9 cellular contexts compared by ENCODE assay signal in genomic region chr5:37838933-37839341, GRCh38. TPM values are rescaled to one million over a fixed set of nuclear protein-coding genes. Genes with fewer than 3 reads are reported as not detected.
DNase-seq lines count a peak whose midpoint lies in the region; ATAC-seq and TF ChIP-seq lines count a peak whose summit lies in the region.
"Had no signal": no experiment of that assay in that cellular context is flagged by ENCODE, and none has a peak within 500 bp of the region (broad histone marks: within the 10 kb centered on the region; RNA-seq: fewer than 3 reads in every experiment).

No MANE protein-coding gene starts in this region.

- H3K4me1 ChIP-seq in left ventricle myocardium inferior (peaks cover 55% of the 10 kb centered on the region), mammary epithelial cell (ENCODE audit: insufficient read depth, low read length) (peaks cover 39% of the 10 kb centered on the region), vagina (peaks cover 51% of the 10 kb centered on the region)

- CTCF ChIA-PET in mammary epithelial cell (lab: Charles Lee; ENCODE audit: low non-redundant PET) = interaction anchor here (0.5 to 0.6 kb wide), 2 partner anchors 102 to 421 kb away, joined by 3 read pairs; no protein-coding TSS in a partner anchor

- DNase-seq in left ventricle myocardium inferior = no peak
- DNase-seq in left ventricle myocardium superior = no peak
- DNase-seq in mammary epithelial cell = no peak
- DNase-seq in mesothelial cell of epicardium (ENCODE audit: low spot score in 2 of 2, unreplicated experiment in 2 of 2) = no peak
- DNase-seq in vagina (ENCODE audit: extremely low spot score in 2 of 2) = no peak
- DNase-seq in erythroblast (lab: John Stamatoyannopoulos, UW) = no peak
- DNase-seq in SKM-1 (lab: John Stamatoyannopoulos, UW; ENCODE audit: unreplicated experiment) = no peak
- DNase-seq: DND-41 had no signal

- no peaks in the 10 kb centered on the region for H3K9me3 ChIP-seq in left ventricle myocardium inferior (replicated peaks)
- no peaks in the 10 kb centered on the region for H3K9me3 ChIP-seq in mammary epithelial cell (replicated peaks; ENCODE audit: insufficient read depth, low read length)
- no peaks in the 10 kb centered on the region for H3K9me3 ChIP-seq in vagina

- WGBS in mammary epithelial cell (ENCODE audit: low coverage, missing lambda C conversion rate) = 42% methylated on average over 10 of the region's 21 CpGs

- H4K20me1 ChIP-seq in mammary epithelial cell (ENCODE audit: insufficient read depth, low read length) = no peaks in the 10 kb centered on the region

- no peak overlapping the region for H3K27ac ChIP-seq in left ventricle myocardium inferior (replicated peaks)
- no peak overlapping the region for H3K27ac ChIP-seq in mammary epithelial cell (ENCODE audit: insufficient read depth, low read depth, low read length)
- peak overlapping the region; percentile 59 for H3K27ac ChIP-seq in vagina

- in situ Hi-C loops in mammary epithelial cell (cut with MboI; ENCODE audit: low sequenced_read_pairs in 2 of 2) = loop anchor here in 1 of 2 donors (5.0 kb wide), 1 partner anchor 353 kb away; no protein-coding TSS in a partner anchor

- peaks cover 100% of the 10 kb centered on the region for H3K27me3 ChIP-seq in left ventricle myocardium inferior (ENCODE audit: low read depth)
- H3K27me3 ChIP-seq in mammary epithelial cell (ENCODE audit: insufficient read depth, low read length) = no peaks in the 10 kb centered on the region
- peaks cover 19% of the 10 kb centered on the region for H3K27me3 ChIP-seq in vagina

- peaks cover 36% of the 10 kb centered on the region for H3K4me1 Mint-ChIP-seq in mesothelial cell of epicardium

- BruUV-seq in mammary epithelial cell (replicated peaks; lab: Mats Ljungman, UMichigan) = no TSS peak

- dilution Hi-C loops in mammary epithelial cell (cut with HindIII; ENCODE audit: low sequenced_read_pairs) = no loop called here

- intact Hi-C loops in left ventricle myocardium inferior (cut with micrococcal nuclease) = loop anchor here (5.0 kb wide), 1 partner anchor 353 kb away; no protein-coding TSS in a partner anchor
- intact Hi-C loops in left ventricle myocardium superior (cut with micrococcal nuclease) = loop anchor here (5.0 kb wide), 1 partner anchor 353 kb away; no protein-coding TSS in a partner anchor
- intact Hi-C loops in mammary epithelial cell (cut with micrococcal nuclease) = loop anchor here (1.0 to 10.0 kb wide), 5 partner anchors 9 to 566 kb away; no protein-coding TSS in a partner anchor
- intact Hi-C loops in vagina (cut with DNase I) = loop anchor here (5.0 kb wide), 1 partner anchor 353 kb away; no protein-coding TSS in a partner anchor

- H3K4me3 ChIP-seq in left ventricle myocardium inferior (peak overlapping the region; percentile 68), mammary epithelial cell (replicated peaks in 1 of 3; ENCODE audit: insufficient read depth in 1 of 3, low read depth in 2 of 3, low read length in 3 of 3) (peak overlapping the region; percentile 35 to 57 (median 54)), vagina (peak overlapping the region; percentile 44 to 54)

- peak overlapping the region; percentile 98 for H3K4me2 ChIP-seq in mammary epithelial cell (ENCODE audit: insufficient read depth, low read depth, low read length)

- TF ChIP-seq POLR2A in vagina (IDR thresholded peaks at IDR 0.05) (no peak), erythroblast (IDR thresholded peaks at IDR 0.05; ENCODE audit: low read length) (no peak)

- peaks cover 88% of the 10 kb centered on the region for H3K27me3 Mint-ChIP-seq in mesothelial cell of epicardium (ENCODE audit: low read depth)

- no peak for TF ChIP-seq CTCF in left ventricle myocardium inferior (IDR thresholded peaks at IDR 0.05; ENCODE audit: borderline replicate concordance)
- TF ChIP-seq CTCF in mammary epithelial cell (conservative IDR thresholded peaks at IDR 0.05 in 1 of 2, IDR thresholded peaks at IDR 0.05 in 1 of 2; ENCODE audit: extremely low read depth in 1 of 2, insufficient read depth in 1 of 2, low read depth in 1 of 2, low read length in 2 of 2) = no peak
- TF ChIP-seq CTCF in mesothelial cell of epicardium (IDR thresholded peaks at IDR 0.05; ENCODE audit: unreplicated experiment) = no peak
- no peak for TF ChIP-seq CTCF in vagina (IDR thresholded peaks at IDR 0.05)

- no peaks in the 10 kb centered on the region for H3K36me3 Mint-ChIP-seq in mesothelial cell of epicardium

- no peaks in the 10 kb centered on the region for H3K9me3 Mint-ChIP-seq in mesothelial cell of epicardium

- H3K9ac ChIP-seq in mammary epithelial cell (ENCODE audit: insufficient read depth, low read length) = no peak overlapping the region

- peak overlapping the region; percentile 90 for H2AFZ ChIP-seq in mammary epithelial cell (ENCODE audit: low read depth, low read length)

- H3K4me3 Mint-ChIP-seq in mesothelial cell of epicardium = peak overlapping the region; percentile 74

- H3K27ac Mint-ChIP-seq in mesothelial cell of epicardium = no peak overlapping the region

- H3K36me3 ChIP-seq in left ventricle myocardium inferior (no peaks in the 10 kb centered on the region), mammary epithelial cell (ENCODE audit: insufficient read depth, low read length) (no peaks in the 10 kb centered on the region), vagina (no peaks in the 10 kb centered on the region)

- no peak for ATAC-seq in left ventricle myocardium superior
- ATAC-seq in GM18519 (IDR thresholded peaks at IDR 0.05; ENCODE audit: low FRiP score, unreplicated experiment) = no peak

- peaks cover 21% of the 10 kb centered on the region for H3K79me2 ChIP-seq in mammary epithelial cell (ENCODE audit: insufficient read depth, low read length)

RNA-seq across cellular contexts. Expression of gene GDNF, which starts 0.9 kb away (rescaled TPM):
- total RNA-seq in left ventricle myocardium inferior = 0.27 TPM
- 0.20 TPM for total RNA-seq in left ventricle myocardium superior
- total RNA-seq in mammary epithelial cell = 1 to 10 TPM in 1 of 2 donors, under 1 TPM in 1; 0.17 to 1.3 TPM
- polyA plus RNA-seq in mammary epithelial cell = 0.79 TPM
- not detected for polyA minus RNA-seq in mammary epithelial cell
- 0.51 to 0.86 TPM (median 0.85 TPM) in 3 replicates for total RNA-seq in mesothelial cell of epicardium
- 0.98 TPM for total RNA-seq in vagina
